In the genomic region with DNA sequence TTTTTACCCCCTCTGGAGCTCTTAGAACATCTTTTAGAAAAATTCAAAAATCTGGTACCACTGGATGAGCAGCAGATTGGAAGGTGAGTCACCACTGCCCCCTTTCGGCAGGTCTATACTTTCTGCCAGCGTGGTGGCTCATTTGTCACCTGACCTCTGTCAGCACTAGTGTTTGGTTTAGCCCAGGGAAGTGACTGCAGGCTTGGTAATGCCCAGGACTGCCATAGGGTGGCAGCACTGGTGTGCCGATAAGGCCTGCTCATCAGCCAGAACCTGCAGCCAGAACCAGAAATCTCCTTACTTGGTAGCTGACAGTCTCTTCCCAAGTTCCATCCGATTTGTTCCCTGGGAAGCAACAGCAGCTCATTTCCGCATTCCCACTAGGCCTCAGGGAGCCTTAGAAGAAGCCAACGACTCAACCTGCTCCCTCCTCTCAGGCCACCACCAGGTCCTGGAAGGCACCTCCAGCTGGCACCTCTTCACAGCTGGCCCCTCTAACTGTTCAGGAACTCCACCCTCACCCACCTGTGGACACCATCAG, we compare ENCODE assay signal across 1 cellular context.
A peak's percentile ranks its signal among the peaks of the same experiment; 100 is the strongest.
TF ChIP-seq lines count a peak whose summit lies in the region.

No MANE protein-coding gene starts in this region.

TF ChIP-seq in GM12878, 131 proteins besides CTCF, POLR2A, EP300 and RAD21 (continues in another document):
- no peak for TF ChIP-seq SUPT20H (IDR thresholded peaks at IDR 0.05; ENCODE audit: borderline replicate concordance, control insufficient read depth, low read depth, low read length)
- TF ChIP-seq PBX3 (IDR thresholded peaks at IDR 0.05; ENCODE audit: insufficient replicate concordance, low read depth, low read length) = no peak
- TF ChIP-seq HDGF (IDR thresholded peaks at IDR 0.05) = peak; percentile 58; the same call in 1 of the 2 replicates
- TF ChIP-seq MYB (IDR thresholded peaks at IDR 0.05; ENCODE audit: borderline replicate concordance, low read depth, low read length) = no peak
- TF ChIP-seq JUND (IDR thresholded peaks at IDR 0.05; ENCODE audit: low read depth, low read length) = no peak
- no peak for TF ChIP-seq STAT3 (IDR thresholded peaks at IDR 0.05; ENCODE audit: low read depth, low read length)
- TF ChIP-seq ATF7 (IDR thresholded peaks at IDR 0.05; ENCODE audit: low read depth) = no peak
- no peak for TF ChIP-seq SREBF2 (IDR thresholded peaks at IDR 0.05; ENCODE audit: low read length)
- no peak for TF ChIP-seq GABPA (IDR thresholded peaks at IDR 0.05; ENCODE audit: low read depth)
- no peak for TF ChIP-seq CHD4 (IDR thresholded peaks at IDR 0.05)
- TF ChIP-seq, protein P1, sequence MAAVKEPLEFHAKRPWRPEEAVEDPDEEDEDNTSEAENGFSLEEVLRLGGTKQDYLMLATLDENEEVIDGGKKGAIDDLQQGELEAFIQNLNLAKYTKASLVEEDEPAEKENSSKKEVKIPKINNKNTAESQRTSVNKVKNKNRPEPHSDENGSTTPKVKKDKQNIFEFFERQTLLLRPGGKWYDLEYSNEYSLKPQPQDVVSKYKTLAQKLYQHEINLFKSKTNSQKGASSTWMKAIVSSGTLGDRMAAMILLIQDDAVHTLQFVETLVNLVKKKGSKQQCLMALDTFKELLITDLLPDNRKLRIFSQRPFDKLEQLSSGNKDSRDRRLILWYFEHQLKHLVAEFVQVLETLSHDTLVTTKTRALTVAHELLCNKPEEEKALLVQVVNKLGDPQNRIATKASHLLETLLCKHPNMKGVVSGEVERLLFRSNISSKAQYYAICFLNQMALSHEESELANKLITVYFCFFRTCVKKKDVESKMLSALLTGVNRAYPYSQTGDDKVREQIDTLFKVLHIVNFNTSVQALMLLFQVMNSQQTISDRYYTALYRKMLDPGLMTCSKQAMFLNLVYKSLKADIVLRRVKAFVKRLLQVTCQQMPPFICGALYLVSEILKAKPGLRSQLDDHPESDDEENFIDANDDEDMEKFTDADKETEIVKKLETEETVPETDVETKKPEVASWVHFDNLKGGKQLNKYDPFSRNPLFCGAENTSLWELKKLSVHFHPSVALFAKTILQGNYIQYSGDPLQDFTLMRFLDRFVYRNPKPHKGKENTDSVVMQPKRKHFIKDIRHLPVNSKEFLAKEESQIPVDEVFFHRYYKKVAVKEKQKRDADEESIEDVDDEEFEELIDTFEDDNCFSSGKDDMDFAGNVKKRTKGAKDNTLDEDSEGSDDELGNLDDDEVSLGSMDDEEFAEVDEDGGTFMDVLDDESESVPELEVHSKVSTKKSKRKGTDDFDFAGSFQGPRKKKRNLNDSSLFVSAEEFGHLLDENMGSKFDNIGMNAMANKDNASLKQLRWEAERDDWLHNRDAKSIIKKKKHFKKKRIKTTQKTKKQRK (IDR thresholded peaks at IDR 0.05; ENCODE audit: low read depth, low read length) = no peak
- TF ChIP-seq SMARCA5 (IDR thresholded peaks at IDR 0.05) = peak; percentile 97
- no peak for TF ChIP-seq YBX1 (IDR thresholded peaks at IDR 0.05)
- TF ChIP-seq ZNF592 (IDR thresholded peaks at IDR 0.05) = no peak
- no peak for TF ChIP-seq BRCA1 (IDR thresholded peaks at IDR 0.05; ENCODE audit: low read depth, low read length)
- no peak for TF ChIP-seq SRF (IDR thresholded peaks at IDR 0.05; ENCODE audit: low read depth in 2 of 2, low read length in 2 of 2)
- TF ChIP-seq, protein P2, sequence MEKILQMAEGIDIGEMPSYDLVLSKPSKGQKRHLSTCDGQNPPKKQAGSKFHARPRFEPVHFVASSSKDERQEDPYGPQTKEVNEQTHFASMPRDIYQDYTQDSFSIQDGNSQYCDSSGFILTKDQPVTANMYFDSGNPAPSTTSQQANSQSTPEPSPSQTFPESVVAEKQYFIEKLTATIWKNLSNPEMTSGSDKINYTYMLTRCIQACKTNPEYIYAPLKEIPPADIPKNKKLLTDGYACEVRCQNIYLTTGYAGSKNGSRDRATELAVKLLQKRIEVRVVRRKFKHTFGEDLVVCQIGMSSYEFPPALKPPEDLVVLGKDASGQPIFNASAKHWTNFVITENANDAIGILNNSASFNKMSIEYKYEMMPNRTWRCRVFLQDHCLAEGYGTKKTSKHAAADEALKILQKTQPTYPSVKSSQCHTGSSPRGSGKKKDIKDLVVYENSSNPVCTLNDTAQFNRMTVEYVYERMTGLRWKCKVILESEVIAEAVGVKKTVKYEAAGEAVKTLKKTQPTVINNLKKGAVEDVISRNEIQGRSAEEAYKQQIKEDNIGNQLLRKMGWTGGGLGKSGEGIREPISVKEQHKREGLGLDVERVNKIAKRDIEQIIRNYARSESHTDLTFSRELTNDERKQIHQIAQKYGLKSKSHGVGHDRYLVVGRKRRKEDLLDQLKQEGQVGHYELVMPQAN (conservative IDR thresholded peaks at IDR 0.05) = no peak
- TF ChIP-seq ZBED1 (IDR thresholded peaks at IDR 0.05; ENCODE audit: borderline replicate concordance) = no peak
- no peak for TF ChIP-seq REST (IDR thresholded peaks at IDR 0.05; ENCODE audit: low read depth, low read length)
- TF ChIP-seq, protein P3, sequence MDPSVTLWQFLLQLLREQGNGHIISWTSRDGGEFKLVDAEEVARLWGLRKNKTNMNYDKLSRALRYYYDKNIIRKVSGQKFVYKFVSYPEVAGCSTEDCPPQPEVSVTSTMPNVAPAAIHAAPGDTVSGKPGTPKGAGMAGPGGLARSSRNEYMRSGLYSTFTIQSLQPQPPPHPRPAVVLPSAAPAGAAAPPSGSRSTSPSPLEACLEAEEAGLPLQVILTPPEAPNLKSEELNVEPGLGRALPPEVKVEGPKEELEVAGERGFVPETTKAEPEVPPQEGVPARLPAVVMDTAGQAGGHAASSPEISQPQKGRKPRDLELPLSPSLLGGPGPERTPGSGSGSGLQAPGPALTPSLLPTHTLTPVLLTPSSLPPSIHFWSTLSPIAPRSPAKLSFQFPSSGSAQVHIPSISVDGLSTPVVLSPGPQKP (IDR thresholded peaks at IDR 0.05; ENCODE audit: low read depth, low read length) = no peak
- TF ChIP-seq ZNF24 (IDR thresholded peaks at IDR 0.05) = no peak
- peak; percentile 60; the same call in 1 of the 2 replicates for TF ChIP-seq FOXM1 (IDR thresholded peaks at IDR 0.05; ENCODE audit: low read depth, low read length)
- TF ChIP-seq, protein P4, sequence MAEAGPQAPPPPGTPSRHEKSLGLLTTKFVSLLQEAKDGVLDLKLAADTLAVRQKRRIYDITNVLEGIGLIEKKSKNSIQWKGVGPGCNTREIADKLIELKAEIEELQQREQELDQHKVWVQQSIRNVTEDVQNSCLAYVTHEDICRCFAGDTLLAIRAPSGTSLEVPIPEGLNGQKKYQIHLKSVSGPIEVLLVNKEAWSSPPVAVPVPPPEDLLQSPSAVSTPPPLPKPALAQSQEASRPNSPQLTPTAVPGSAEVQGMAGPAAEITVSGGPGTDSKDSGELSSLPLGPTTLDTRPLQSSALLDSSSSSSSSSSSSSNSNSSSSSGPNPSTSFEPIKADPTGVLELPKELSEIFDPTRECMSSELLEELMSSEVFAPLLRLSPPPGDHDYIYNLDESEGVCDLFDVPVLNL (IDR thresholded peaks at IDR 0.05; ENCODE audit: low read depth, low read length) = no peak
- no peak for TF ChIP-seq GATAD2B (conservative IDR thresholded peaks at IDR 0.05; ENCODE audit: low read depth)
- TF ChIP-seq ZNF384 (IDR thresholded peaks at IDR 0.05; ENCODE audit: borderline replicate concordance, low read depth, low read length) = no peak
- TF ChIP-seq IKZF1 (conservative IDR thresholded peaks at IDR 0.05) = no peak
- no peak for TF ChIP-seq FOS (IDR thresholded peaks at IDR 0.05; ENCODE audit: borderline replicate concordance, extremely low read depth, insufficient read length)
- no peak for TF ChIP-seq PAX8 (IDR thresholded peaks at IDR 0.05)
- no peak for TF ChIP-seq CHD1 (IDR thresholded peaks at IDR 0.05; ENCODE audit: low read depth, low read length)
- TF ChIP-seq HDAC6 (IDR thresholded peaks at IDR 0.05; ENCODE audit: unreplicated experiment) = no peak
- no peak; the same call in 1 of the 2 replicates for TF ChIP-seq ESRRA (IDR thresholded peaks at IDR 0.05; ENCODE audit: low read length)
- no peak for TF ChIP-seq CEBPB (IDR thresholded peaks at IDR 0.05; ENCODE audit: borderline replicate concordance in 1 of 2, low read depth in 2 of 2, low read length in 2 of 2)
- TF ChIP-seq MEF2A (IDR thresholded peaks at IDR 0.05; ENCODE audit: insufficient read depth, low read depth, low read length) = 0 out of 2 replicates have a peak, but pooled peaks have one; percentile 47
- TF ChIP-seq, protein P5, sequence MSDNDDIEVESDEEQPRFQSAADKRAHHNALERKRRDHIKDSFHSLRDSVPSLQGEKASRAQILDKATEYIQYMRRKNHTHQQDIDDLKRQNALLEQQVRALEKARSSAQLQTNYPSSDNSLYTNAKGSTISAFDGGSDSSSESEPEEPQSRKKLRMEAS (IDR thresholded peaks at IDR 0.05; ENCODE audit: low read depth, low read length) = no peak
- TF ChIP-seq SIX5 (IDR thresholded peaks at IDR 0.05; ENCODE audit: low read depth, low read length, severe bottlenecking) = no peak
- no peak for TF ChIP-seq ZBTB11 (CRISPR knock-in tag; IDR thresholded peaks at IDR 0.05)
- TF ChIP-seq DPF2 (IDR thresholded peaks at IDR 0.05) = no peak
